ENCODE assay signal across 20 cellular contexts in the genomic region with DNA sequence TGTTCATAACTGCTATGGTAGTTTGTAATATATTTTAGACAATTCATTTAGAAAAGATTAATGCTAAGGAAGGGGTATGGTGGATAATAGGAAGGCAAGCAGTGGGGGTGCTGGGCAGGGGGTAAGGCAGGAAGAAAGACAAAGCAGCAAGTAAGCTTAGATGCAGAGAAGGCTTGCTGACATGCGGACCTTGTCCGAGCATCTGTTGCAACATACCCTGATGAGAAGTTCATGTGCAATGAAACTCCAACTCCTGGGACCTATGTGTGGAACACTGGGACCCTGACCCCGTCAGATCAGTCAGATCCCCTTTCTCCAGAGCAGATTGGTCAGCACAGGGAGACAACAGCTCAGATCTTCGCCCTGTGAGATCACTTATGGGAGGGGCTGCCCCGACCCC.
"Had no signal": no experiment of that assay in that cellular context is flagged by ENCODE, and none has a peak within 500 bp of the region (broad histone marks: within the 10 kb centered on the region; RNA-seq: fewer than 3 reads in every experiment).

No MANE protein-coding gene starts in this region.

- H3K27ac ChIP-seq: SJSA1, SK-N-MC had no signal

- H3K36me3 ChIP-seq: MG63, SJSA1 had no signal

- H3K4me1 ChIP-seq: SJSA1 had no signal

- H3K9me3 ChIP-seq: MG63 had no signal

- H3K4me3 ChIP-seq: MG63, SJSA1, SK-N-MC had no signal

- FAIRE-seq: RCC 7860 had no signal

- DNase-seq: Karpas-422, KG1, MG63, NCI-H1092 treated with DMSO at 0.1 percent for 48 hours, NCI-H1436, NCI-H187 treated with DMSO at 0.1 percent for 48 hours, NCI-H2029 treated with DMSO at 0.1 percent for 48 hours, NCI-H2171 treated with DMSO at 0.1 percent for 48 hours, NCI-H226, NCI-H446, NCI-H510A, NCI-H524 treated with DMSO at 0.1 percent for 48 hours, NCI-H69, NCI-H774, Right ventricle myocardium superior, RPMI8226, SIG-M5 had no signal
